5 cellular contexts compared by ENCODE assay signal in the genomic region with DNA sequence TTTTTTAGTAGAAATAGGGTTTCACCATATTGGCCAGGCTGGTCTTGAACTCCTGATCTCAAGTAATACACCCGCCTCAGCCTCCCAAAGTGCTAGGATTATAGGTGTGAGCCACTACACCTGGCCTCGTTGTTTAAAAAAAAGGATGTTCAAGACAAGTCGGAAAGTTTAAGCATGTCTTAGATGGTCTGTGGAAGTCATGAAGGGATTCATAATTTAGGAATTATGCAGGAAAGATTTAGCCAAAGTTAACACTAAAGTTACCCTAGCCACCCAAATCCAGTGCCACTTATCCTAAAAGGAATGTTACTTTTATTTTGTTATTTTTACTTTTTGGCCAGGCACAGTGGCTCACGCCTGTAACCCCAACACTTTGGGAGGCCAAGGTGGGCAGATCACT.
A peak's percentile ranks its signal among the peaks of the same experiment; 100 is the strongest.
TF ChIP-seq lines count a peak whose summit lies in the region.

No MANE protein-coding gene starts in this region.

TF ChIP-seq in A549, 52 proteins besides CTCF, POLR2A, EP300 and RAD21:
- peak; percentile 65 for TF ChIP-seq ZFP36 (IDR thresholded peaks at IDR 0.05; ENCODE audit: borderline replicate concordance, partially characterized antibody)

TF ChIP-seq in HCT116, 20 proteins besides CTCF, POLR2A, EP300 and RAD21:
- peak; percentile 52; the same call in 1 of the 2 replicates for TF ChIP-seq CBX3 (IDR thresholded peaks at IDR 0.05; ENCODE audit: low read depth)
TF ChIP-seq in HCT116: peak in this region for 1; not testable (repeated sequence) for 19.

TF ChIP-seq in HEK293, 187 proteins besides CTCF, POLR2A, EP300 and RAD21:
- TF ChIP-seq ZNF529 (tag by site-specific recombination; IDR thresholded peaks at IDR 0.05; ENCODE audit: insufficient replicate concordance), result peak; percentile 21
- TF ChIP-seq TRIM28 (IDR thresholded peaks at IDR 0.05; ENCODE audit: borderline replicate concordance, low read length), result peak; percentile 64; the same call in 1 of the 2 replicates
- TF ChIP-seq ZNF626 (tag by site-specific recombination; IDR thresholded peaks at IDR 0.05), result peak; percentile 64; the same call in 1 of the 2 replicates
- TF ChIP-seq SETDB1 (IDR thresholded peaks at IDR 0.05; ENCODE audit: insufficient read length, low read length), result peak; percentile 94

TF ChIP-seq in K562, 482 proteins besides CTCF, POLR2A, EP300 and RAD21:
- peak; percentile 55 for TF ChIP-seq ZFP36 (IDR thresholded peaks at IDR 0.05; ENCODE audit: low read depth, low read length, partially characterized antibody)

TF ChIP-seq in HepG2, 621 proteins besides CTCF, POLR2A, EP300 and RAD21:
- peak; percentile 98 for TF ChIP-seq ZNF724P (CRISPR knock-in tag; IDR thresholded peaks at IDR 0.05; ENCODE audit: borderline replicate concordance)
